Comparison of ENCODE assay signal across 18 cellular contexts in genomic region chr5:6734781-6735180, GRCh38. TPM values are rescaled to one million over a fixed set of nuclear protein-coding genes. Genes with fewer than 3 reads are reported as not detected.
DNase-seq lines count a peak whose midpoint lies in the region; ATAC-seq and TF ChIP-seq lines count a peak whose summit lies in the region.
"Had no signal": no experiment of that assay in that cellular context is flagged by ENCODE, and none has a peak within 500 bp of the region (broad histone marks: within the 10 kb centered on the region; RNA-seq: fewer than 3 reads in every experiment).

No MANE protein-coding gene starts in this region.

- POLR2A ChIA-PET in activated CD8-positive, alpha-beta T cell treated with anti-CD3 and anti-CD28 coated beads for 36 hours (lab: Charles Lee) = interaction anchor here (0.8 to 1.1 kb wide), 5 partner anchors 10 to 59 kb away, joined by 3 to 4 read pairs (median 3); partner anchors contain the start of gene TENT4A

- DNase-seq in activated CD4-positive, alpha-beta T cell treated with anti-CD3 and anti-CD28 coated beads, Interleukin-2, amount 10 ng/mL, durations not matched to agents 24 days and 14 days = no peak
- DNase-seq in activated CD4-positive, alpha-beta T cell treated with anti-CD3 and anti-CD28 coated beads, Interleukin-2, amount 50 U/mL, for 48 hours = no peak
- DNase-seq in activated CD8-positive, alpha-beta T cell treated with anti-CD3 and anti-CD28 coated beads for 36 hours = no peak
- DNase-seq in osteoblast (ENCODE audit: insufficient read length, low spot score, missing footprints) = no peak
- DNase-seq in NCI-H2107 treated with DMSO at 0.1 percent for 48 hours (lab: John Stamatoyannopoulos, UW; ENCODE audit: unreplicated experiment) = no peak
- no peak for DNase-seq in NCI-H1694 (lab: John Stamatoyannopoulos, UW)
- DNase-seq: amygdala, Calu3, cortex of kidney, NCI-H1105 had no signal

- intact Hi-C loops in activated CD4-positive, alpha-beta T cell treated with anti-CD3 and anti-CD28 coated beads, Interleukin-2, amount 10 ng/mL, durations not matched to agents 24 days and 14 days (cut with micrococcal nuclease) = no loop called here
- intact Hi-C loops in activated CD8-positive, alpha-beta T cell treated with anti-CD3 and anti-CD28 coated beads for 36 hours (cut with micrococcal nuclease) = no loop called here

- no peak overlapping the region for H3K4me3 Mint-ChIP-seq in activated CD4-positive, alpha-beta T cell treated with anti-CD3 and anti-CD28 coated beads, Interleukin-2, amount 10 ng/mL, durations not matched to agents 24 days and 14 days
- no peak overlapping the region for H3K4me3 Mint-ChIP-seq in activated CD8-positive, alpha-beta T cell treated with anti-CD3 and anti-CD28 coated beads for 36 hours
- H3K4me3 Mint-ChIP-seq: neural crest cell had no signal

- peaks cover 23% of the 10 kb centered on the region for H3K36me3 ChIP-seq in osteoblast (ENCODE audit: insufficient read depth, low read length)

- H3K27ac ChIP-seq in osteoblast (ENCODE audit: low read depth, low read length) = peak overlapping the region; percentile 99
- H3K27ac ChIP-seq: Peyer's patch had no signal

- peaks cover 61% of the 10 kb centered on the region for H3K4me1 Mint-ChIP-seq in activated CD4-positive, alpha-beta T cell treated with anti-CD3 and anti-CD28 coated beads, Interleukin-2, amount 10 ng/mL, durations not matched to agents 24 days and 14 days
- H3K4me1 Mint-ChIP-seq in activated CD8-positive, alpha-beta T cell treated with anti-CD3 and anti-CD28 coated beads for 36 hours (ENCODE audit: low read depth) = peaks cover 73% of the 10 kb centered on the region

- peaks cover 93% of the 10 kb centered on the region for H3K79me2 ChIP-seq in osteoblast (ENCODE audit: insufficient read depth, low read length)

- no peak overlapping the region for H3K4me2 ChIP-seq in osteoblast (ENCODE audit: insufficient read depth, low read length)
- H3K4me2 ChIP-seq: smooth muscle cell had no signal

- no peak for TF ChIP-seq CTCF in activated CD8-positive, alpha-beta T cell treated with anti-CD3 and anti-CD28 coated beads for 36 hours (IDR thresholded peaks at IDR 0.05)
- no peak for TF ChIP-seq CTCF in osteoblast (IDR thresholded peaks at IDR 0.05; ENCODE audit: extremely low read depth, low read depth, low read length)

- peaks cover 40% of the 10 kb centered on the region for H3K36me3 Mint-ChIP-seq in activated CD4-positive, alpha-beta T cell treated with anti-CD3 and anti-CD28 coated beads, Interleukin-2, amount 10 ng/mL, durations not matched to agents 24 days and 14 days (ENCODE audit: low read depth)
- peaks cover 59% of the 10 kb centered on the region for H3K36me3 Mint-ChIP-seq in activated CD8-positive, alpha-beta T cell treated with anti-CD3 and anti-CD28 coated beads for 36 hours (ENCODE audit: low read depth)

- peaks cover 35% of the 10 kb centered on the region for H3K4me1 ChIP-seq in osteoblast (ENCODE audit: insufficient read depth, low read length)

- H3K27me3 Mint-ChIP-seq in activated CD4-positive, alpha-beta T cell treated with anti-CD3 and anti-CD28 coated beads, Interleukin-2, amount 10 ng/mL, durations not matched to agents 24 days and 14 days = no peaks in the 10 kb centered on the region
- no peaks in the 10 kb centered on the region for H3K27me3 Mint-ChIP-seq in activated CD8-positive, alpha-beta T cell treated with anti-CD3 and anti-CD28 coated beads for 36 hours

- CTCF ChIA-PET in activated CD8-positive, alpha-beta T cell treated with anti-CD3 and anti-CD28 coated beads for 36 hours (lab: Charles Lee) = interaction anchor here (0.8 to 1.9 kb wide), 4 partner anchors 10 to 100 kb away, joined by 3 to 9 read pairs (median 3); no protein-coding TSS in a partner anchor

- H3K27me3 ChIP-seq in osteoblast (ENCODE audit: insufficient read depth, low read length) = no peaks in the 10 kb centered on the region
- H3K27me3 ChIP-seq: esophagus muscularis mucosa, Peyer's patch had no signal

- peaks cover 30% of the 10 kb centered on the region for H4K20me1 ChIP-seq in osteoblast (ENCODE audit: insufficient read depth, low read length)

- H3K9me3 Mint-ChIP-seq in activated CD4-positive, alpha-beta T cell treated with anti-CD3 and anti-CD28 coated beads, Interleukin-2, amount 10 ng/mL, durations not matched to agents 24 days and 14 days = no peaks in the 10 kb centered on the region
- H3K9me3 Mint-ChIP-seq in activated CD8-positive, alpha-beta T cell treated with anti-CD3 and anti-CD28 coated beads for 36 hours = no peaks in the 10 kb centered on the region
- H3K9me3 Mint-ChIP-seq: neural crest cell had no signal

- no peak overlapping the region for H3K4me3 ChIP-seq in osteoblast (ENCODE audit: insufficient read depth, low read length)
- H3K4me3 ChIP-seq: esophagus muscularis mucosa, K562, Peyer's patch, smooth muscle cell, thoracic aorta had no signal

- no peaks in the 10 kb centered on the region for H3K9me3 ChIP-seq in osteoblast (ENCODE audit: low read depth, low read length)
- H3K9me3 ChIP-seq: esophagus muscularis mucosa, Peyer's patch, thoracic aorta had no signal

- no peak overlapping the region for H2AFZ ChIP-seq in osteoblast (ENCODE audit: low read length)

- peak overlapping the region; percentile 46 for H3K27ac Mint-ChIP-seq in activated CD4-positive, alpha-beta T cell treated with anti-CD3 and anti-CD28 coated beads, Interleukin-2, amount 10 ng/mL, durations not matched to agents 24 days and 14 days
- peak overlapping the region; percentile 69 for H3K27ac Mint-ChIP-seq in activated CD8-positive, alpha-beta T cell treated with anti-CD3 and anti-CD28 coated beads for 36 hours

- ATAC-seq in GM19023 (IDR thresholded peaks at IDR 0.05; ENCODE audit: unreplicated experiment) (peak; percentile 32), GM19467 (IDR thresholded peaks at IDR 0.05; ENCODE audit: unreplicated experiment) (no peak)
- peak; percentile 37 for ATAC-seq in activated CD8-positive, alpha-beta T cell treated with anti-CD3 and anti-CD28 coated beads for 36 hours

RNA-seq across cellular contexts. Expression of gene TENT4A, which starts 21.5 kb away (rescaled TPM):
- total RNA-seq in activated CD4-positive, alpha-beta T cell treated with anti-CD3 and anti-CD28 coated beads, Interleukin-2, amount 10 ng/mL, durations not matched to agents 24 days and 14 days = 38.8 and 43.4 TPM in 2 replicates
- 10 to 100 TPM; 50.6 to 51.9 TPM for total RNA-seq in activated CD8-positive, alpha-beta T cell treated with anti-CD3 and anti-CD28 coated beads for 36 hours
- total RNA-seq in osteoblast = 16.5 and 21.4 TPM in 2 replicates
